ENCODE assay signal across 22 cellular contexts in genomic region chr13:47415048-47415447, GRCh38.
A peak's percentile ranks its signal among the peaks of the same experiment; 100 is the strongest.
DNase-seq lines count a peak whose midpoint lies in the region; ATAC-seq, FAIRE-seq and TF ChIP-seq lines count a peak whose summit lies in the region.
"Had no signal": no experiment of that assay in that cellular context is flagged by ENCODE, and none has a peak within 500 bp of the region (broad histone marks: within the 10 kb centered on the region; RNA-seq: fewer than 3 reads in every experiment).

No MANE protein-coding gene starts in this region.

- no peaks in the 10 kb centered on the region for H3K4me1 Mint-ChIP-seq in MCF 10A (ENCODE audit: insufficient read depth, unreplicated experiment)

- H3K4me1 ChIP-seq in HepG2 (ENCODE audit: insufficient read depth, low read length) (no peaks in the 10 kb centered on the region), right lobe of liver (no peaks in the 10 kb centered on the region)

- no peaks in the 10 kb centered on the region for H4K20me1 ChIP-seq in HepG2 (ENCODE audit: insufficient read depth, low read length)

- CTCF ChIA-PET in HepG2 (lab: Yijun Ruan, JAX; ENCODE audit: low intra/inter-chr PET ratio, low total read pairs): no interaction called here
- CTCF ChIA-PET in MCF 10A (lab: Yijun Ruan, JAX): no interaction called here

- TF ChIP-seq POLR2A in HepG2 (IDR thresholded peaks at IDR 0.05; ENCODE audit: insufficient read depth in 1 of 2, low read depth in 2 of 2, low read length in 2 of 2): no peak
- TF ChIP-seq POLR2A in right lobe of liver (IDR thresholded peaks at IDR 0.05): no peak

- BruUV-seq in HepG2 (replicated peaks; lab: Mats Ljungman, UMichigan) (no TSS peak), MCF 10A (replicated peaks; lab: Mats Ljungman, UMichigan) (no TSS peak)

- H3K4me2 ChIP-seq in HepG2 (ENCODE audit: low read depth, low read length): no peak overlapping the region

- ATAC-seq in HepG2 (no peak), right lobe of liver (no peak), GM21360 (IDR thresholded peaks at IDR 0.05; ENCODE audit: unreplicated experiment) (no peak)
- ATAC-seq: GM12878, K562, Panc1 had no signal

- H2AFZ ChIP-seq in HepG2 (ENCODE audit: low read length): no peak overlapping the region

- H3K4me3 ChIP-seq in HepG2 (replicated peaks in 1 of 3; ENCODE audit: insufficient read depth in 1 of 3, low read depth in 2 of 3, low read length in 3 of 3): no peak overlapping the region
- H3K4me3 ChIP-seq in right lobe of liver: no peak overlapping the region
- no peak overlapping the region for H3K4me3 ChIP-seq in fibroblast of the aortic adventitia (ENCODE audit: low read depth, low read length)
- H3K4me3 ChIP-seq: GM12878, K562 had no signal

- no peak overlapping the region for H3K27ac Mint-ChIP-seq in MCF 10A (ENCODE audit: low read depth, unreplicated experiment)

- H3K9ac ChIP-seq in HepG2 (ENCODE audit: insufficient read depth, low read depth, low read length): no peak overlapping the region

- H3K79me2 ChIP-seq in HepG2 (ENCODE audit: insufficient read depth, low read length): no peaks in the 10 kb centered on the region

- TF ChIP-seq RAD21 in HepG2 (CRISPR knock-in tag; IDR thresholded peaks at IDR 0.05): no peak

- H3K36me3 ChIP-seq in HepG2 (replicated peaks in 1 of 2; ENCODE audit: control insufficient read depth in 1 of 2, insufficient read depth in 2 of 2, low read length in 2 of 2): no peaks in the 10 kb centered on the region
- H3K36me3 ChIP-seq in right lobe of liver: no peaks in the 10 kb centered on the region

- H3K36me3 Mint-ChIP-seq in MCF 10A (ENCODE audit: insufficient read depth, unreplicated experiment): no peaks in the 10 kb centered on the region

- H3K27ac ChIP-seq in HepG2 (ENCODE audit: extremely low read length, insufficient read depth, low read length) (no peak overlapping the region), right lobe of liver (no peak overlapping the region)
- H3K27ac ChIP-seq: 22Rv1, C4-2B had no signal

- FAIRE-seq in HepG2 (lab: Jason Lieb, UNC): no peak
- FAIRE-seq: GM12878, GM19239, HTR-8/SVneo, K562 had no signal

- no peak for TF ChIP-seq CTCF in HepG2 (CRISPR knock-in tag; IDR thresholded peaks at IDR 0.05)
- no peak for TF ChIP-seq CTCF in right lobe of liver (IDR thresholded peaks at IDR 0.05)
- no peak for TF ChIP-seq CTCF in MCF 10A (IDR thresholded peaks at IDR 0.05; ENCODE audit: unreplicated experiment)
- no peak for TF ChIP-seq CTCF in fibroblast of the aortic adventitia (IDR thresholded peaks at IDR 0.05; ENCODE audit: insufficient read depth, low read length)

- in situ Hi-C loops in HepG2 (cut with HindIII; ENCODE audit: extremely low pct_ligation_motif_present, low pct_unique_long_range_greater_than_20kb): no loop called here

- no peak for DNase-seq in HepG2 (ENCODE audit: low spot score)
- DNase-seq in right lobe of liver: no peak
- peak; percentile 27 for DNase-seq in MCF 10A (ENCODE audit: unreplicated experiment)
- DNase-seq in fibroblast of the aortic adventitia (ENCODE audit: low read depth): peak; percentile 56
- DNase-seq in NCI-H510A (lab: John Stamatoyannopoulos, UW): no peak
- DNase-seq in HT-29 (ENCODE audit: low spot score): no peak
- DNase-seq in activated CD4-positive, alpha-beta T cell treated with anti-CD3 and anti-CD28 coated beads for 1 hour: no peak
- DNase-seq: COR-L47, DMS153, GOT3, NCI-H1105, NCI-H187, NCI-H748 treated with DMSO at 0.1 percent for 48 hours, SHP77 treated with DMSO at 0.1 percent for 48 hours had no signal

- H3K27me3 Mint-ChIP-seq in MCF 10A (ENCODE audit: insufficient read depth, unreplicated experiment): no peaks in the 10 kb centered on the region

- POLR2A ChIA-PET in HepG2 (lab: Yijun Ruan, JAX): no interaction called here
- POLR2A ChIA-PET in MCF 10A (lab: Yijun Ruan, JAX): no interaction called here

- H3K27me3 ChIP-seq in HepG2 (ENCODE audit: control insufficient read depth in 1 of 2, insufficient read depth in 2 of 2, low read length in 2 of 2): no peaks in the 10 kb centered on the region
- H3K27me3 ChIP-seq in right lobe of liver: no peaks in the 10 kb centered on the region

- H3K4me3 Mint-ChIP-seq in MCF 10A (ENCODE audit: unreplicated experiment): no peak overlapping the region

- TF ChIP-seq EP300 in HepG2 (IDR thresholded peaks at IDR 0.05; ENCODE audit: low read depth in 2 of 2, low read length in 2 of 2): no peak
- no peak for TF ChIP-seq EP300 in HepG2 (CRISPR knock-in tag; IDR thresholded peaks at IDR 0.05; ENCODE audit: borderline replicate concordance)

- no peaks in the 10 kb centered on the region for H3K9me3 ChIP-seq in HepG2 (ENCODE audit: low read length)
- H3K9me3 ChIP-seq in right lobe of liver: no peaks in the 10 kb centered on the region

- 5% methylated on average over 4 of the region's 4 CpGs for WGBS in HepG2 (ENCODE audit: low lambda C conversion rate)
- WGBS in right lobe of liver (ENCODE audit: insufficient coverage, low coverage, low lambda C conversion rate, missing lambda C conversion rate): 50% methylated on average over 3 of the region's 4 CpGs

- H3K9me3 Mint-ChIP-seq in MCF 10A (ENCODE audit: unreplicated experiment): no peaks in the 10 kb centered on the region

- intact Hi-C loops in HepG2 (cut with micrococcal nuclease; ENCODE audit: unreplicated experiment): loop anchor here (5.0 kb wide), 1 partner anchor 1188 kb away; no protein-coding TSS in a partner anchor
- intact Hi-C loops in right lobe of liver (cut with DNase I): no loop called here
- intact Hi-C loops in MCF 10A (cut with micrococcal nuclease): no loop called here

TF ChIP-seq in HepG2, 621 proteins besides CTCF, POLR2A, EP300 and RAD21:
- TF ChIP-seq MBD4 (IDR thresholded peaks at IDR 0.05; ENCODE audit: borderline replicate concordance, low read length) (no peak), CEBPB (IDR thresholded peaks at IDR 0.05; ENCODE audit: borderline replicate concordance, low read depth, low read length) (0 out of 2 replicates have a peak, but pooled peaks have one; percentile 10)

Comparison
In these comparisons a context has a peak if more than half of its experiments do, and no peak if none do; other contexts are left out.
1. DNase-seq: peak in MCF 10A (single experiment) and fibroblast of the aortic adventitia (single experiment); none in HepG2 (single experiment), right lobe of liver (0 of 3), NCI-H510A (single experiment), HT-29 (single experiment) and activated CD4-positive, alpha-beta T cell treated with anti-CD3 and anti-CD28 coated beads for 1 hour (single experiment).